In genomic region chr7:51304729-51305128, GRCh38 we compare ENCODE assay signal across 21 cellular contexts. TPM values are rescaled to one million over a fixed set of nuclear protein-coding genes. Genes with fewer than 3 reads are reported as not detected.
"Had no signal": no experiment of that assay in that cellular context is flagged by ENCODE, and none has a peak within 500 bp of the region (broad histone marks: within the 10 kb centered on the region; RNA-seq: fewer than 3 reads in every experiment).

No MANE protein-coding gene starts in this region.

- H3K4me3 Mint-ChIP-seq: activated CD4-positive, alpha-beta T cell treated with anti-CD3 and anti-CD28 coated beads, Interleukin-2, amount 10 ng/mL, durations not matched to agents 24 days and 14 days; activated CD8-positive, alpha-beta T cell treated with anti-CD3 and anti-CD28 coated beads, Interleukin-2, amount 10 ng/mL, durations not matched to agents 7 days and 5 days; activated T-cell treated with anti-CD3 and anti-CD28 coated beads, Interleukin-2, amount 50 U/mL, for 24 hours; dendritic cell treated with granulocyte-macrophage colony-stimulating factor and Interleukin-4, amounts not matched to agents 40 ng/mL and 50 ng/mL, for 4 days; effector memory CD8-positive, alpha-beta T cell; memory B cell; naive thymus-derived CD4-positive, alpha-beta T cell; neural progenitor cell had no signal

- H3K4me3 ChIP-seq: neural progenitor cell, psoas muscle, stomach had no signal

- H2AFZ ChIP-seq: neural progenitor cell had no signal

- H3K36me3 Mint-ChIP-seq: memory B cell; naive thymus-derived CD4-positive, alpha-beta T cell; neural progenitor cell had no signal

- H3K9me3 Mint-ChIP-seq: activated CD4-positive, alpha-beta T cell treated with anti-CD3 and anti-CD28 coated beads, Interleukin-2, amount 10 ng/mL, durations not matched to agents 24 days and 14 days; activated T-cell treated with anti-CD3 and anti-CD28 coated beads, Interleukin-2, amount 50 U/mL, for 24 hours; activated T-helper 2 cell treated with anti-CD3 and anti-CD28 coated beads, Interferon-gamma antibody, Interleukin-2, Interleukin-4, amounts not matched to agents 10 μg/mL and 5 μg/mL and 100 μg/mL, durations not matched to agents 14 hours and 24 hours and 36 hours; dendritic cell treated with granulocyte-macrophage colony-stimulating factor and Interleukin-4, amounts not matched to agents 40 ng/mL and 50 ng/mL, for 4 days; effector memory CD8-positive, alpha-beta T cell; memory B cell; neural progenitor cell had no signal

- H3K4me2 ChIP-seq: neural progenitor cell had no signal

- H3K9ac ChIP-seq: neural progenitor cell had no signal

- ATAC-seq: activated CD8-positive, alpha-beta T cell treated with anti-CD3 and anti-CD28 coated beads, Interleukin-2, amount 10 ng/mL, durations not matched to agents 7 days and 5 days; effector memory CD8-positive, alpha-beta T cell; naive thymus-derived CD4-positive, alpha-beta T cell; psoas muscle; right cardiac atrium had no signal

- H3K36me3 ChIP-seq: neural progenitor cell, stomach had no signal

- H3K4me1 Mint-ChIP-seq: activated CD4-positive, alpha-beta T cell treated with anti-CD3 and anti-CD28 coated beads, Interleukin-2, amount 10 ng/mL, durations not matched to agents 24 days and 14 days; memory B cell; naive thymus-derived CD4-positive, alpha-beta T cell had no signal

- H3K27me3 ChIP-seq: neural progenitor cell, stomach had no signal

- H3K9me3 ChIP-seq: psoas muscle, stomach had no signal

- H3K27me3 Mint-ChIP-seq: activated T-cell treated with anti-CD3 and anti-CD28 coated beads, Interleukin-2, amount 50 U/mL, for 24 hours; memory B cell had no signal

- H3K27ac Mint-ChIP-seq: activated CD4-positive, alpha-beta T cell treated with anti-CD3 and anti-CD28 coated beads, Interleukin-2, amount 10 ng/mL, durations not matched to agents 24 days and 14 days; activated CD8-positive, alpha-beta T cell treated with anti-CD3 and anti-CD28 coated beads, Interleukin-2, amount 10 ng/mL, durations not matched to agents 7 days and 5 days; activated T-cell treated with anti-CD3 and anti-CD28 coated beads, Interleukin-2, amount 50 U/mL, for 24 hours; activated T-helper 2 cell treated with anti-CD3 and anti-CD28 coated beads, Interferon-gamma antibody, Interleukin-2, Interleukin-4, amounts not matched to agents 10 μg/mL and 5 μg/mL and 100 μg/mL, durations not matched to agents 14 hours and 24 hours and 36 hours; dendritic cell treated with granulocyte-macrophage colony-stimulating factor and Interleukin-4, amounts not matched to agents 40 ng/mL and 50 ng/mL, for 4 days; effector memory CD8-positive, alpha-beta T cell; memory B cell; naive thymus-derived CD4-positive, alpha-beta T cell; neural progenitor cell had no signal

- DNase-seq: activated CD4-positive, alpha-beta T cell treated with anti-CD3 and anti-CD28 coated beads, Interleukin-2, amount 10 ng/mL, durations not matched to agents 24 days and 14 days; activated CD4-positive, CD25-positive, alpha-beta regulatory T cell; activated CD8-positive, alpha-beta T cell treated with anti-CD3 and anti-CD28 coated beads, Interleukin-2, amount 10 ng/mL, durations not matched to agents 7 days and 5 days; activated naive CD4-positive, alpha-beta T cell treated with Interleukin-2 at 50 U/mL for 16 hours; activated T-cell treated with anti-CD3 and anti-CD28 coated beads, Interleukin-2, amount 50 U/mL, for 24 hours; cerebellar nuclear complex; effector memory CD8-positive, alpha-beta T cell; foreskin melanocyte; kidney glomerular epithelial cell; naive thymus-derived CD4-positive, alpha-beta T cell; psoas muscle; right cardiac atrium; stimulated activated CD4-positive, alpha-beta T cell treated with anti-CD3 and anti-CD28 coated beads, Interleukin-2, amount 100 ng/mL, for 48 hours; stomach; T-helper 1 cell; T-helper 9 cell had no signal

- H3K27ac ChIP-seq: epithelial cell of prostate, neural progenitor cell, psoas muscle, stomach had no signal

RNA-seq across cellular contexts. Expression of gene COBL, which starts 11.9 kb away (rescaled TPM):
- total RNA-seq: activated CD4-positive, alpha-beta T cell treated with anti-CD3 and anti-CD28 coated beads, Interleukin-2, amount 10 ng/mL, durations not matched to agents 24 days and 14 days; activated CD8-positive, alpha-beta T cell treated with anti-CD3 and anti-CD28 coated beads, Interleukin-2, amount 10 ng/mL, durations not matched to agents 7 days and 5 days; activated T-helper 2 cell treated with anti-CD3 and anti-CD28 coated beads, Interferon-gamma antibody, Interleukin-2, Interleukin-4, amounts not matched to agents 10 μg/mL and 5 μg/mL and 100 μg/mL, durations not matched to agents 14 hours and 24 hours and 36 hours had no signal
